In genomic region chr12:7017870-7018349, GRCh38 we compare ENCODE assay signal across 7 cellular contexts. TPM values are rescaled to one million over a fixed set of nuclear protein-coding genes. Genes with fewer than 3 reads are reported as not detected.
DNase-seq lines count a peak whose midpoint lies in the region; ATAC-seq and TF ChIP-seq lines count a peak whose summit lies in the region.

No MANE protein-coding gene starts in this region.

- H2AFZ ChIP-seq in MM.1S (ENCODE audit: low read length): peak overlapping the region; percentile 87

- peaks cover 11% of the 10 kb centered on the region; the same call in 1 of the 2 replicates for H3F3A ChIP-seq in MM.1S (ENCODE audit: insufficient read depth, low read length)

- 1 to 2% (median 1%) methylated on average over 22 to 25 of the region's 25 CpGs for WGBS in adipose tissue, 3 donors

- no peaks in the 10 kb centered on the region for H3K9me2 ChIP-seq in MM.1S (replicated peaks; ENCODE audit: insufficient read depth, low read length)

- peaks cover 10% of the 10 kb centered on the region for H3K36me3 Mint-ChIP-seq in stimulated activated naive CD8-positive, alpha-beta T cell treated with anti-CD3 and anti-CD28 coated beads, Interleukin-15, Interleukin-2, amounts not matched to agents 100 ng/mL and 50 ng/mL, for 24 hours (ENCODE audit: low read depth)

- DNase-seq in GM03348 (ENCODE audit: low spot score) (peak; percentile 64), MM.1S (peak; percentile 39), iPS-NIHi11 (ENCODE audit: low spot score) (peak; percentile 79)
- no peak for DNase-seq in effector CD4-positive, alpha-beta T cell

- peak; percentile 22 for ATAC-seq in GM21526 (IDR thresholded peaks at IDR 0.05; ENCODE audit: low FRiP score, unreplicated experiment)

- no peaks in the 10 kb centered on the region for H3K27me3 Mint-ChIP-seq in stimulated activated naive CD8-positive, alpha-beta T cell treated with anti-CD3 and anti-CD28 coated beads, Interleukin-15, Interleukin-2, amounts not matched to agents 100 ng/mL and 50 ng/mL, for 24 hours

- no peaks in the 10 kb centered on the region for H3K36me3 ChIP-seq in MM.1S (replicated peaks; ENCODE audit: insufficient read depth, low read length)

- peak overlapping the region; percentile 96 for H3K4me3 ChIP-seq in MM.1S (ENCODE audit: low read length)

- H3K4me3 Mint-ChIP-seq in stimulated activated naive CD8-positive, alpha-beta T cell treated with anti-CD3 and anti-CD28 coated beads, Interleukin-15, Interleukin-2, amounts not matched to agents 100 ng/mL and 50 ng/mL, for 24 hours: peak overlapping the region; percentile 99

- H3K4me1 ChIP-seq in MM.1S (ENCODE audit: low read length): peaks cover 9% of the 10 kb centered on the region; the same call in 1 of the 2 replicates

- H3K79me2 ChIP-seq in MM.1S (ENCODE audit: low read length): peaks cover 20% of the 10 kb centered on the region

- H3K27me3 ChIP-seq in MM.1S (replicated peaks; ENCODE audit: insufficient read depth, low read length): no peaks in the 10 kb centered on the region

- no peaks in the 10 kb centered on the region for H4K20me1 ChIP-seq in MM.1S (ENCODE audit: insufficient read depth, low read length)

- H3K27ac ChIP-seq in MM.1S (ENCODE audit: low read length): peak overlapping the region; percentile 84; the same call in 1 of the 2 replicates
- peak overlapping the region; percentile 83 for H3K27ac ChIP-seq in adipose tissue (ENCODE audit: low read depth, low read length)

- TF ChIP-seq CTCF in MM.1S (IDR thresholded peaks at IDR 0.05; ENCODE audit: low read length): no peak

- H3K4me1 Mint-ChIP-seq in stimulated activated naive CD8-positive, alpha-beta T cell treated with anti-CD3 and anti-CD28 coated beads, Interleukin-15, Interleukin-2, amounts not matched to agents 100 ng/mL and 50 ng/mL, for 24 hours (ENCODE audit: low read depth): peaks cover 38% of the 10 kb centered on the region

- peak overlapping the region; percentile 81 for H3K4me2 ChIP-seq in MM.1S (ENCODE audit: low read depth, low read length)

- H3K27ac Mint-ChIP-seq in stimulated activated naive CD8-positive, alpha-beta T cell treated with anti-CD3 and anti-CD28 coated beads, Interleukin-15, Interleukin-2, amounts not matched to agents 100 ng/mL and 50 ng/mL, for 24 hours: peak overlapping the region; percentile 96

- no peaks in the 10 kb centered on the region for H3K9me3 ChIP-seq in MM.1S (replicated peaks; ENCODE audit: insufficient read depth, low read length)

- no peaks in the 10 kb centered on the region for H3K9me3 Mint-ChIP-seq in stimulated activated naive CD8-positive, alpha-beta T cell treated with anti-CD3 and anti-CD28 coated beads, Interleukin-15, Interleukin-2, amounts not matched to agents 100 ng/mL and 50 ng/mL, for 24 hours

- peak overlapping the region; percentile 67 for H3K9ac ChIP-seq in MM.1S (ENCODE audit: low read length)

RNA-seq across cellular contexts. Expression of gene LPCAT3, which starts 0.4 kb away (rescaled TPM):
- 10 to 100 TPM; 27.1 to 77.9 (median 43.0) TPM for polyA plus RNA-seq in adipose tissue

RNA-seq across cellular contexts. Expression of gene C1S, which starts 42.6 kb away (rescaled TPM):
- polyA plus RNA-seq in adipose tissue: 100 to 1,000 TPM in 2 of 3 donors, 10 to 100 TPM in 1; 64.1 to 490 (median 315) TPM

RNA-seq across cellular contexts. Expression of gene EMG1, which starts 47.2 kb away (rescaled TPM):
- polyA plus RNA-seq in adipose tissue: 10 to 100 TPM; 11.2 to 26.6 (median 22.9) TPM

RNA-seq across cellular contexts. Expression of gene PHB2, which starts 47.4 kb away (rescaled TPM):
- polyA plus RNA-seq in adipose tissue: 100 to 1,000 TPM; 147 to 221 (median 166) TPM
